In genomic region chr19:30093966-30094770, GRCh38 we compare ENCODE assay signal across 19 cellular contexts.
DNase-seq lines count a peak whose midpoint lies in the region; ATAC-seq, FAIRE-seq and TF ChIP-seq lines count a peak whose summit lies in the region.
"Had no signal": no experiment of that assay in that cellular context is flagged by ENCODE, and none has a peak within 500 bp of the region (broad histone marks: within the 10 kb centered on the region; RNA-seq: fewer than 3 reads in every experiment).

No MANE protein-coding gene starts in this region.

- ATAC-seq in RWPE2 (ENCODE audit: low read depth) (no peak), K562 (no peak), sciatic nerve (no peak)
- no peak for ATAC-seq in effector memory CD8-positive, alpha-beta T cell (replicated peaks)
- ATAC-seq: CD8-positive, alpha-beta T cell; HCT116 had no signal

- H3K9me3 ChIP-seq in RWPE2 (ENCODE audit: severe bottlenecking) = no peaks in the 10 kb centered on the region
- no peaks in the 10 kb centered on the region for H3K9me3 ChIP-seq in K562 (replicated peaks; ENCODE audit: control insufficient read depth, insufficient read depth, low read depth, low read length)
- peaks cover 3% of the 10 kb centered on the region for H3K9me3 ChIP-seq in trophoblast cell (ENCODE audit: insufficient read depth, low read depth, low read length)
- H3K9me3 ChIP-seq: A549 had no signal

- peaks cover 19 to 23% of the 10 kb centered on the region in 2 donors for H3K27me3 Mint-ChIP-seq in effector memory CD8-positive, alpha-beta T cell

- H3K79me1 ChIP-seq in trophoblast cell (ENCODE audit: low read length) = no peaks in the 10 kb centered on the region

- TF ChIP-seq POLR2A in K562 (conservative IDR thresholded peaks at IDR 0.05) = no peak

- POLR2A ChIA-PET in K562 (lab: Yijun Ruan, JAX) = interaction anchor here (0.6 kb wide), 1 partner anchor 244 kb away, joined by 3 read pairs; no protein-coding TSS in a partner anchor

- H2AFZ ChIP-seq in K562 (ENCODE audit: low read depth, low read length) (no peak overlapping the region), trophoblast cell (ENCODE audit: insufficient read depth, low read length, poor library complexity) (no peak overlapping the region)
- H2AFZ ChIP-seq: GM23248 had no signal

- H3K4me2 ChIP-seq in K562 (ENCODE audit: insufficient read depth, low read length) (no peak overlapping the region), trophoblast cell (ENCODE audit: low read length) (no peak overlapping the region)
- H3K4me2 ChIP-seq: A549 had no signal

- H4K12ac ChIP-seq in trophoblast cell (ENCODE audit: low read depth, low read length) = no peak overlapping the region

- H3K79me2 ChIP-seq in K562 (ENCODE audit: control insufficient read depth, insufficient read depth, low read length) (no peaks in the 10 kb centered on the region), trophoblast cell (ENCODE audit: control insufficient read depth, insufficient read depth, low read length, poor library complexity) (no peaks in the 10 kb centered on the region)

- TF ChIP-seq RAD21 in K562 (CRISPR knock-in tag; conservative IDR thresholded peaks at IDR 0.05 in 1 of 2, IDR thresholded peaks at IDR 0.05 in 1 of 2) = no peak

- no peak overlapping the region for H3K14ac ChIP-seq in trophoblast cell (ENCODE audit: low read length)

- H3K36me3 ChIP-seq in RWPE2 (ENCODE audit: low read depth) = no peaks in the 10 kb centered on the region
- H3K36me3 ChIP-seq in K562 (ENCODE audit: control insufficient read depth, insufficient read depth, low read length) = no peaks in the 10 kb centered on the region
- H3K36me3 ChIP-seq in trophoblast cell (ENCODE audit: control insufficient read depth in 1 of 2, insufficient read depth in 2 of 2, low read length in 2 of 2) = no peaks in the 10 kb centered on the region

- no peak overlapping the region for H3K27ac Mint-ChIP-seq in effector memory CD8-positive, alpha-beta T cell
- H3K27ac Mint-ChIP-seq: CD14-positive monocyte; CD8-positive, alpha-beta T cell had no signal

- H2BK12ac ChIP-seq in trophoblast cell (ENCODE audit: low read length) = no peak overlapping the region

- H3K4me3 Mint-ChIP-seq in effector memory CD8-positive, alpha-beta T cell = no peak overlapping the region
- H3K4me3 Mint-ChIP-seq: CD14-positive monocyte; CD8-positive, alpha-beta T cell had no signal

- H3K4me3 ChIP-seq in RWPE2 (ENCODE audit: severe bottlenecking) = no peak overlapping the region
- H3K4me3 ChIP-seq in K562 = no peak overlapping the region
- H3K4me3 ChIP-seq in trophoblast cell (ENCODE audit: low read depth, low read length) = no peak overlapping the region
- H3K4me3 ChIP-seq: A549, GM23248 had no signal

- H2BK5ac ChIP-seq in trophoblast cell (ENCODE audit: low read depth, low read length, poor library complexity) = no peak overlapping the region

- no peaks in the 10 kb centered on the region for H3K4me1 Mint-ChIP-seq in effector memory CD8-positive, alpha-beta T cell (ENCODE audit: low read depth in 2 of 2)
- H3K4me1 Mint-ChIP-seq: CD14-positive monocyte had no signal

- H3K9ac ChIP-seq in K562 (ENCODE audit: insufficient read depth in 1 of 2, low read depth in 2 of 2, low read length in 2 of 2) = no peak overlapping the region
- peak overlapping the region; percentile 55 for H3K9ac ChIP-seq in trophoblast cell (ENCODE audit: low read length)
- H3K9ac ChIP-seq: GM23248 had no signal

- no peak overlapping the region for H2AK5ac ChIP-seq in trophoblast cell (ENCODE audit: low read length)

- CTCF ChIA-PET in K562 (lab: Yijun Ruan, JAX; ENCODE audit: low intra/inter-chr PET ratio) = no interaction called here

- in situ Hi-C loops in K562 (cut with MboI) = no loop called here

- DNase-seq in RWPE2 (ENCODE audit: low spot score) (peak; percentile 23), K562 (ENCODE audit: extremely low read depth in 1 of 4, low spot score in 3 of 4) (no peak), trophoblast cell (no peak), urothelium cell line (ENCODE audit: low spot score) (no peak), sciatic nerve (ENCODE audit: low spot score) (no peak)
- no peak for DNase-seq in effector memory CD8-positive, alpha-beta T cell
- DNase-seq: CD8-positive, alpha-beta T cell; COR-L47; DMS153; DMS79 treated with DMSO at 0.1 percent for 48 hours; EL; GM23248 had no signal

- TF ChIP-seq CTCF in RWPE2 (IDR thresholded peaks at IDR 0.05; ENCODE audit: poor library complexity, severe bottlenecking) (no peak), K562 (IDR thresholded peaks at IDR 0.05 in 2 of 3, conservative IDR thresholded peaks at IDR 0.05 in 1 of 3; ENCODE audit: insufficient read depth in 2 of 3, low read depth in 1 of 3, low read length in 3 of 3) (no peak)

- H2BK120ac ChIP-seq in trophoblast cell (ENCODE audit: insufficient read depth, low read length, poor library complexity) = no peak overlapping the region

- H3K23ac ChIP-seq in trophoblast cell (ENCODE audit: low read length) = no peak overlapping the region

- H4K91ac ChIP-seq in trophoblast cell (ENCODE audit: low read depth, low read length) = no peak overlapping the region

- FAIRE-seq in K562 (lab: Jason Lieb, UNC) (no peak), urothelium cell line (lab: Jason Lieb, UNC) (peak; percentile 83)
- FAIRE-seq: A549, D721Med, G401.6, GM12891, H54 had no signal

- no peak overlapping the region for H3K18ac ChIP-seq in trophoblast cell (ENCODE audit: low read length)

- no peak overlapping the region for H3K4ac ChIP-seq in trophoblast cell (ENCODE audit: low read depth, low read length)

- H4K20me1 ChIP-seq in K562 (replicated peaks; ENCODE audit: control insufficient read depth, insufficient read depth, low read length) = no peaks in the 10 kb centered on the region; the same call in 1 of the 2 replicates

- H3K9me3 Mint-ChIP-seq in effector memory CD8-positive, alpha-beta T cell = no peaks in the 10 kb centered on the region
- H3K9me3 Mint-ChIP-seq: CD14-positive monocyte; CD8-positive, alpha-beta T cell had no signal

- intact Hi-C loops in K562 (cut with micrococcal nuclease) (no loop called here), sciatic nerve (cut with DNase I) (no loop called here)

- H3K36me3 Mint-ChIP-seq in effector memory CD8-positive, alpha-beta T cell (ENCODE audit: insufficient read depth) = no peaks in the 10 kb centered on the region
- H3K36me3 Mint-ChIP-seq: CD14-positive monocyte; CD8-positive, alpha-beta T cell had no signal

- no peak overlapping the region for H3K27ac ChIP-seq in RWPE2 (ENCODE audit: poor library complexity, severe bottlenecking)
- no peak overlapping the region for H3K27ac ChIP-seq in K562 (ENCODE audit: extremely low read depth, low read depth, low read length)
- no peak overlapping the region for H3K27ac ChIP-seq in trophoblast cell (ENCODE audit: low read depth, low read length)
- H3K27ac ChIP-seq: A549, GM23248 had no signal

- H3K27me3 ChIP-seq in RWPE2 (ENCODE audit: insufficient read depth, poor library complexity, severe bottlenecking) (no peaks in the 10 kb centered on the region), K562 (ENCODE audit: control insufficient read depth in 2 of 2, insufficient read depth in 2 of 2, low read length in 2 of 2) (peaks cover 15 to 41% of the 10 kb centered on the region in 2 experiments), trophoblast cell (ENCODE audit: insufficient read depth, low read length) (no peaks in the 10 kb centered on the region)

- 1% methylated on average over 9 of the region's 10 CpGs for WGBS in K562 (ENCODE audit: insufficient coverage, low coverage, missing lambda C conversion rate)
- no CpG with 5 or more reads among the region's 10 CpGs for WGBS in trophoblast cell (ENCODE audit: extremely low coverage, insufficient coverage, insufficient read length)

- no TSS peak for BruUV-seq in K562 (replicated peaks; lab: Mats Ljungman, UMichigan)

- no peaks in the 10 kb centered on the region for H3K4me1 ChIP-seq in RWPE2 (ENCODE audit: insufficient read depth, poor library complexity, severe bottlenecking)
- H3K4me1 ChIP-seq in K562 (replicated peaks in 1 of 2; ENCODE audit: control insufficient read depth in 2 of 2, insufficient read depth in 2 of 2, low read length in 2 of 2) = peaks cover 0 to 3% of the 10 kb centered on the region in 2 experiments; a peak in 1 of 5 replicates
- H3K4me1 ChIP-seq in trophoblast cell (ENCODE audit: control insufficient read depth in 1 of 2, insufficient read depth in 2 of 2, low read length in 2 of 2) = no peaks in the 10 kb centered on the region
- H3K4me1 ChIP-seq: A549 had no signal

- TF ChIP-seq EP300 in K562 (IDR thresholded peaks at IDR 0.05; ENCODE audit: low read length) = no peak

- H3K9me1 ChIP-seq in K562 (ENCODE audit: control insufficient read depth, insufficient read depth, low read length) = no peaks in the 10 kb centered on the region

- no peak overlapping the region for H4K8ac ChIP-seq in trophoblast cell (ENCODE audit: low read depth, low read length)

TF ChIP-seq in K562, 482 proteins besides CTCF, POLR2A, EP300 and RAD21 (continues in another document):
- TF ChIP-seq EHMT2 (IDR thresholded peaks at IDR 0.05) (no peak), SPI1 (IDR thresholded peaks at IDR 0.05; ENCODE audit: borderline replicate concordance, low read depth, low read length) (peak; percentile 52; the same call in 1 of the 2 replicates)
- TF ChIP-seq, protein P1, sequence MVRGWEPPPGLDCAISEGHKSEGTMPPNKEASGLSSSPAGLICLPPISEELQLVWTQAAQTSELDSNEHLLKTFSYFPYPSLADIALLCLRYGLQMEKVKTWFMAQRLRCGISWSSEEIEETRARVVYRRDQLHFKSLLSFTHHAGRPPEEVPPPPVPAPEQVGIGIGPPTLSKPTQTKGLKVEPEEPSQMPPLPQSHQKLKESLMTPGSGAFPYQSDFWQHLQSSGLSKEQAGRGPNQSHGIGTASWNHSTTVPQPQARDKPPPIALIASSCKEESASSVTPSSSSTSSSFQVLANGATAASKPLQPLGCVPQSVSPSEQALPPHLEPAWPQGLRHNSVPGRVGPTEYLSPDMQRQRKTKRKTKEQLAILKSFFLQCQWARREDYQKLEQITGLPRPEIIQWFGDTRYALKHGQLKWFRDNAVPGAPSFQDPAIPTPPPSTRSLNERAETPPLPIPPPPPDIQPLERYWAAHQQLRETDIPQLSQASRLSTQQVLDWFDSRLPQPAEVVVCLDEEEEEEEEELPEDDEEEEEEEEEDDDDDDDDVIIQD (CRISPR knock-in tag; IDR thresholded peaks at IDR 0.05) = no peak
